1 cellular context compared by ENCODE assay signal in the genomic region with DNA sequence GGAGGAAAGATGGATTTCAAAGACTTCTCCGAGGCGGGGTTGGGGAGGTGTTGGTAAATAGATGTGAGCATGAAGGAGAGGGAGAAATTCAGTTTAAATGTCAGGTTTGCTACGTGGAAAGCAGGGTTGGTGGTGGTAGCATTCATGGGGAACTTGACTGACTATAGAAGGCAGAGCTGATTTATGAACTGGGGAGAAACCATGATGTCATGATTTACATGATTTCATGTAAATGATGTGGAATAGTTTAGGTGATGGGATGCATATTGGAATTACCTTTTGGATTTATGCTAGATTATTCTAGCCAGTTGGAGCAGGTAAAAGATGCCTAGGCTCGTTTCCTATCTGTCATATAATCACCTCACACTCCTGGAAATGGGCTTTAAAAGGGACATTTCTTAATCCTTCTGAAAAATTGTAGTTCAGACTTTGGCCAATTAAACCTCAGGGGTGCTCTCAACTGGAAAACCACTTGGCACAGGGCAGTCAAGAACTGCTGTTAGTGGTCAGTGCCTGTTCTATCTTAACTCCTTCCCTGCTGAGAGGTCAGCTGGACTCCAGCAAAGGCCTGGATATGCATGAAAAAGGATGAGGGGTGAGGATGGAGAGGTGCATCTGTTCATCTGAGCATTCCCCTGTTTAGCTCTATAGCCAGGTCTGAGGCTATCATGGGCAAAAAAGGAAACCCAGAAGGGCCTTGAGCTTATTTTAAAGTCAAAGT.
TF ChIP-seq lines count a peak whose summit lies in the region.

No MANE protein-coding gene starts in this region.

TF ChIP-seq in IMR-90, 13 proteins besides CTCF, POLR2A, EP300 and RAD21:
- TF ChIP-seq MAZ (IDR thresholded peaks at IDR 0.05; ENCODE audit: borderline replicate concordance, low read depth, low read length) (no peak), CHD1 (IDR thresholded peaks at IDR 0.05; ENCODE audit: low read depth, low read length) (no peak), SMC3 (IDR thresholded peaks at IDR 0.05; ENCODE audit: low read depth, low read length) (no peak)
- TF ChIP-seq, protein P1, sequence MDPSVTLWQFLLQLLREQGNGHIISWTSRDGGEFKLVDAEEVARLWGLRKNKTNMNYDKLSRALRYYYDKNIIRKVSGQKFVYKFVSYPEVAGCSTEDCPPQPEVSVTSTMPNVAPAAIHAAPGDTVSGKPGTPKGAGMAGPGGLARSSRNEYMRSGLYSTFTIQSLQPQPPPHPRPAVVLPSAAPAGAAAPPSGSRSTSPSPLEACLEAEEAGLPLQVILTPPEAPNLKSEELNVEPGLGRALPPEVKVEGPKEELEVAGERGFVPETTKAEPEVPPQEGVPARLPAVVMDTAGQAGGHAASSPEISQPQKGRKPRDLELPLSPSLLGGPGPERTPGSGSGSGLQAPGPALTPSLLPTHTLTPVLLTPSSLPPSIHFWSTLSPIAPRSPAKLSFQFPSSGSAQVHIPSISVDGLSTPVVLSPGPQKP (IDR thresholded peaks at IDR 0.05; ENCODE audit: borderline replicate concordance, low read depth, low read length), result no peak
